ENCODE assay signal across 10 cellular contexts in the genomic region with DNA sequence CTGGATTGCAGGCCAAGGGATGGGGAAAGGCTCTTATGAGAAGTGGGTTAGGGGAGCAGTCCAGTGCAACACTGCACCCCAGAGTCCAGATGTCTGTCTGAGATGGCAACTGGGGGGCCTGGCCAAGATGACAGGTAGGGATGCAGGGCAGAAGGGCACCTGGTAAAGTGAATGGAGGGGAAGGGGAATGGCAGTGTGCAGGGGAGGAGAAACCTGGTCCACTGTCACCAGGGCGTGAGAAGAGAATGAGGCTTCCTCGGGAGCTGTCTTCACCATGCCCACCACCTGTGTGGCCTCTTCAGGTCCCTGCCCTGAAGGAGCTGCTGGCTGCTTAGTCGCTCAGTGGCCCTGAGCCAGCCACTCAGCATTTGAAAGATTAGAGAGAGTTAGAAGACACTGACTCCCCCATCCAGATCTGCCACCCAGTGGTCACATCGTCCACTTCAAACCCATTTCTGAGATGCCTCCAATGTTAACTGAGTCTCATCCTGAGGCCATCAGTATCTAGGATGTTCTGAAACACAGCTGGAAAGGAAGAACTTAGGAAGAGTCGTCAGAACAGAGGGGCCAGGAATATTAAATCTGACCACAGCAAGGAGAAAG. TPM values are rescaled to one million over a fixed set of nuclear protein-coding genes. Genes with fewer than 3 reads are reported as not detected.
A peak's percentile ranks its signal among the peaks of the same experiment; 100 is the strongest.
DNase-seq lines count a peak whose midpoint lies in the region; ATAC-seq, FAIRE-seq and TF ChIP-seq lines count a peak whose summit lies in the region.
"Had no signal": no experiment of that assay in that cellular context is flagged by ENCODE, and none has a peak within 500 bp of the region (broad histone marks: within the 10 kb centered on the region; RNA-seq: fewer than 3 reads in every experiment).

No MANE protein-coding gene starts in this region.

- H3K27me3 Mint-ChIP-seq in glutamatergic neuron (ENCODE audit: unreplicated experiment), result peaks cover 19% of the 10 kb centered on the region

- H3K4me2 ChIP-seq in skeletal muscle satellite cell (ENCODE audit: low read length), result peak overlapping the region; percentile 60

- peaks cover 50% of the 10 kb centered on the region for H3K4me1 Mint-ChIP-seq in glutamatergic neuron (ENCODE audit: low read depth, unreplicated experiment)

- H3K4me3 Mint-ChIP-seq in glutamatergic neuron (ENCODE audit: unreplicated experiment), result peak overlapping the region; percentile 65

- H3K4me1 ChIP-seq in SJCRH30 (peaks cover 55% of the 10 kb centered on the region), skeletal muscle satellite cell (ENCODE audit: control insufficient read depth, insufficient read depth, low read length) (peaks cover 36% of the 10 kb centered on the region)

- peak overlapping the region; percentile 29 for H3K27ac Mint-ChIP-seq in glutamatergic neuron (ENCODE audit: unreplicated experiment)

- H3K36me3 ChIP-seq in SJCRH30 (no peaks in the 10 kb centered on the region), skeletal muscle satellite cell (ENCODE audit: insufficient read depth, low read length) (no peaks in the 10 kb centered on the region)

- H3K9me3 ChIP-seq in SJCRH30 (replicated peaks) (no peaks in the 10 kb centered on the region), skeletal muscle satellite cell (replicated peaks; ENCODE audit: low read length) (no peaks in the 10 kb centered on the region)

- DNase-seq in ELR (ENCODE audit: low read depth) (peak; percentile 43), SJCRH30 (no peak), glutamatergic neuron (no peak), HT-29 (ENCODE audit: low spot score) (no peak), GM19239 (ENCODE audit: insufficient read length, low spot score) (no peak)
- no peak for DNase-seq in stimulated activated naive CD4-positive, alpha-beta T cell treated with Interleukin-2 at 50 U/mL for 16 hours (lab: John Stamatoyannopoulos, UW)

- H3K36me3 Mint-ChIP-seq in glutamatergic neuron (ENCODE audit: unreplicated experiment), result no peaks in the 10 kb centered on the region

- H3K27me3 ChIP-seq in SJCRH30 (no peaks in the 10 kb centered on the region), skeletal muscle satellite cell (ENCODE audit: control insufficient read depth, insufficient read depth, low read length) (peaks cover 14% of the 10 kb centered on the region)

- no peak overlapping the region for H3K9ac ChIP-seq in skeletal muscle satellite cell (ENCODE audit: low read depth, low read length)

- no peak for FAIRE-seq in GM19239 (lab: Jason Lieb, UNC)
- FAIRE-seq: GM12892, small intestine had no signal

- H3K9me3 Mint-ChIP-seq in glutamatergic neuron (ENCODE audit: unreplicated experiment), result peaks cover 2% of the 10 kb centered on the region

- no peak for ATAC-seq in HG03565 (IDR thresholded peaks at IDR 0.05; ENCODE audit: unreplicated experiment)

- peak overlapping the region; percentile 86 for H3K27ac ChIP-seq in SJCRH30

- TF ChIP-seq CTCF in glutamatergic neuron (IDR thresholded peaks at IDR 0.05; ENCODE audit: partially characterized antibody, unreplicated experiment), result no peak

- H3K4me3 ChIP-seq in SJCRH30, result no peak overlapping the region
- H3K4me3 ChIP-seq in skeletal muscle satellite cell (ENCODE audit: low read length), result peak overlapping the region; percentile 37

RNA-seq across cellular contexts. Expression of a gene that starts 57.3 kb away (rescaled TPM):
- total RNA-seq in SJCRH30 (2014; rRNA removed; shearing (Covaris generic)), result 20.9 and 22.4 TPM in 2 replicates
- 10.1 TPM for total RNA-seq in glutamatergic neuron (ENCODE audit: unreplicated experiment)
- 0.87 and 1.3 TPM in 2 replicates for total RNA-seq in skeletal muscle satellite cell (2012; rRNA removed)
- 59.2 and 62.9 TPM in 2 replicates for total RNA-seq in HT-29 (2014; rRNA removed; shearing (Covaris generic))
